In the genomic region with DNA sequence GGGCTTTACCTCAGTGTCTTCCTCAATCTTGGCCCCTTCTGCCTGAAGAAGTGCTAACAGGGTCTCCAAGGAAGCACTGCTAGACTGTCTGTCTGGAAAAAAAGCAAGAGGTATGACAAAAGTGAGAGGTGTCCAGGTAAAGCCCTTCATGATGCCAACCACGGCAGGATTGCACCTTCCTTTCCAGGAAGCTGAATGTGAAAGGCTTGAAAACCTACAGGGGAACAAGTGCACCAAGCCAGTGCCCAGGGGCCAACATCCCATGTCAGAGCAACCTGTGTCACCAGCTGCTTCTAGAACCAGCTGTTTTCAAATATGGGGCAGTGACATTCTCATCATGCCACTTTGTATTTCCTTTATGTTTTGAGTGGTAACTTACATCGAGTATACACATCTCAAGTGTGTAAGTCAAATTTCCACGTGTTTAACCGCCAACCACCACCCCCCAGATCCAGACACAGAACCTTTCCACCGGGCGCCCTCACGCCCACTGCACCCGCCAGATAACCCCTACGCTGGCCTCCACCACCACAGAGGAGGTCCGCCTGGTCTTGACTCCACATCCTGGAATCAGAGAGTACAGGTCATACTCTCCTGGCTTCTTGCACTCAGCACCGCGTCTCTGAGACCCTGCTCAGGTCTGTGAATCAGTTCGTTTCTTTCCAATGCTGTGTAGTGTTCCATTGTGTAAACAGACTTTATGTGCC, we compare ENCODE assay signal across 11 cellular contexts. TPM values are rescaled to one million over a fixed set of nuclear protein-coding genes. Genes with fewer than 3 reads are reported as not detected.
DNase-seq lines count a peak whose midpoint lies in the region; ATAC-seq and TF ChIP-seq lines count a peak whose summit lies in the region.
"Had no signal": no experiment of that assay in that cellular context is flagged by ENCODE, and none has a peak within 500 bp of the region (broad histone marks: within the 10 kb centered on the region; RNA-seq: fewer than 3 reads in every experiment).

No MANE protein-coding gene starts in this region.

- H2AFZ ChIP-seq in mammary epithelial cell (ENCODE audit: low read depth, low read length), result no peak overlapping the region

- WGBS in mammary epithelial cell (ENCODE audit: low coverage, missing lambda C conversion rate), result 92% methylated on average over 13 of the region's 13 CpGs
- 88% methylated on average over 13 of the region's 13 CpGs for WGBS in upper lobe of left lung, 2 donors

- peaks cover 28% of the 10 kb centered on the region for H3K36me3 Mint-ChIP-seq in endothelial cell (ENCODE audit: low read depth, unreplicated experiment)
- H3K36me3 Mint-ChIP-seq in naive thymus-derived CD4-positive, alpha-beta T cell, result peaks cover 3 to 37% (median 18%) of the 10 kb centered on the region in 5 donors

- H3K4me3 Mint-ChIP-seq in endothelial cell (ENCODE audit: unreplicated experiment), result peak overlapping the region; percentile 70
- peak overlapping the region in 1 of 10 donors; percentile 7 for H3K4me3 Mint-ChIP-seq in naive thymus-derived CD4-positive, alpha-beta T cell

- TF ChIP-seq CTCF in breast epithelium (IDR thresholded peaks at IDR 0.05), result no peak
- TF ChIP-seq CTCF in mammary epithelial cell (conservative IDR thresholded peaks at IDR 0.05 in 1 of 2, IDR thresholded peaks at IDR 0.05 in 1 of 2; ENCODE audit: extremely low read depth in 1 of 2, insufficient read depth in 1 of 2, low read depth in 1 of 2, low read length in 2 of 2), result no peak
- TF ChIP-seq CTCF in endothelial cell (IDR thresholded peaks at IDR 0.05; ENCODE audit: unreplicated experiment), result no peak
- TF ChIP-seq CTCF in upper lobe of left lung (IDR thresholded peaks at IDR 0.05), result no peak
- no peak for TF ChIP-seq CTCF in brain microvascular endothelial cell (IDR thresholded peaks at IDR 0.05; ENCODE audit: low read depth, low read length, missing control alignments)

- peaks cover 90% of the 10 kb centered on the region for H3K79me2 ChIP-seq in mammary epithelial cell (ENCODE audit: insufficient read depth, low read length)

- DNase-seq in breast epithelium (ENCODE audit: low spot score in 2 of 2) (peak in 1 of 2 donors; percentile 41), mammary epithelial cell (no peak), endothelial cell (ENCODE audit: low spot score) (no peak), upper lobe of left lung (peak in 1 of 2 donors; percentile 15), brain microvascular endothelial cell (no peak)
- no peak for DNase-seq in naive thymus-derived CD4-positive, alpha-beta T cell
- no peak for DNase-seq in activated CD4-positive, alpha-beta T cell treated with anti-CD3 and anti-CD28 coated beads, Interleukin-2, amount 50 U/mL, for 1 hour
- DNase-seq: DMS79, MV-4-11, T-helper 2 cell had no signal

- H3K27ac ChIP-seq in breast epithelium (peak overlapping the region; percentile 59 to 70), mammary epithelial cell (ENCODE audit: insufficient read depth, low read depth, low read length) (no peak overlapping the region), upper lobe of left lung (peak overlapping the region; percentile 47 to 78 (median 70)), brain microvascular endothelial cell (no peak overlapping the region)
- H3K27ac ChIP-seq in naive thymus-derived CD4-positive, alpha-beta T cell (ENCODE audit: low read depth, low read length), result no peak overlapping the region

- no peak overlapping the region for H3K27ac Mint-ChIP-seq in endothelial cell (ENCODE audit: unreplicated experiment)
- peak overlapping the region in 6 of 9 donors; percentile 14 to 68 (median 20) for H3K27ac Mint-ChIP-seq in naive thymus-derived CD4-positive, alpha-beta T cell

- no peaks in the 10 kb centered on the region for H4K20me1 ChIP-seq in mammary epithelial cell (ENCODE audit: insufficient read depth, low read length)

- dilution Hi-C loops in mammary epithelial cell (cut with HindIII; ENCODE audit: low sequenced_read_pairs), result no loop called here

- H3K27me3 ChIP-seq in breast epithelium (no peaks in the 10 kb centered on the region), mammary epithelial cell (ENCODE audit: insufficient read depth, low read length) (no peaks in the 10 kb centered on the region), upper lobe of left lung (no peaks in the 10 kb centered on the region), brain microvascular endothelial cell (replicated peaks) (no peaks in the 10 kb centered on the region)
- H3K27me3 ChIP-seq in naive thymus-derived CD4-positive, alpha-beta T cell (ENCODE audit: control insufficient read depth in 2 of 2, insufficient read depth in 2 of 2, low read length in 2 of 2), result no peaks in the 10 kb centered on the region

- intact Hi-C loops in breast epithelium (cut with DNase I; ENCODE audit: low total_unique reads) (no loop called here), mammary epithelial cell (cut with micrococcal nuclease) (no loop called here)
- intact Hi-C loops in naive thymus-derived CD4-positive, alpha-beta T cell (cut with micrococcal nuclease), result no loop called here

- H3K4me1 Mint-ChIP-seq in endothelial cell (ENCODE audit: unreplicated experiment), result peaks cover 26% of the 10 kb centered on the region
- peaks cover 26 to 50% (median 46%) of the 10 kb centered on the region in 7 donors for H3K4me1 Mint-ChIP-seq in naive thymus-derived CD4-positive, alpha-beta T cell

- H3K36me3 ChIP-seq in breast epithelium (no peaks in the 10 kb centered on the region), mammary epithelial cell (ENCODE audit: insufficient read depth, low read length) (peaks cover 38% of the 10 kb centered on the region), upper lobe of left lung (peaks cover 12 to 67% (median 56%) of the 10 kb centered on the region in 4 donors), brain microvascular endothelial cell (replicated peaks) (peaks cover 53% of the 10 kb centered on the region)
- H3K36me3 ChIP-seq in naive thymus-derived CD4-positive, alpha-beta T cell (ENCODE audit: control insufficient read depth in 2 of 3, insufficient read depth in 3 of 3, low read length in 3 of 3), result peaks cover 14 to 65% (median 21%) of the 10 kb centered on the region in 3 experiments

- in situ Hi-C loops in mammary epithelial cell (cut with MboI; ENCODE audit: low sequenced_read_pairs in 2 of 2) (no loop called here), brain microvascular endothelial cell (cut with HindIII; ENCODE audit: low pct_ligation_motif_present, low sequenced_read_pairs) (no loop called here)

- H3K4me2 ChIP-seq in mammary epithelial cell (ENCODE audit: insufficient read depth, low read depth, low read length), result no peak overlapping the region

- H3K9ac ChIP-seq in mammary epithelial cell (ENCODE audit: insufficient read depth, low read length), result no peak overlapping the region

- no peak for TF ChIP-seq EP300 in upper lobe of left lung (IDR thresholded peaks at IDR 0.05)

- H3K4me3 ChIP-seq in breast epithelium (no peak overlapping the region), mammary epithelial cell (replicated peaks in 1 of 3; ENCODE audit: insufficient read depth in 1 of 3, low read depth in 2 of 3, low read length in 3 of 3) (no peak overlapping the region), upper lobe of left lung (no peak overlapping the region), brain microvascular endothelial cell (ENCODE audit: low read depth, low read length) (no peak overlapping the region)
- no peak overlapping the region for H3K4me3 ChIP-seq in naive thymus-derived CD4-positive, alpha-beta T cell (ENCODE audit: low read length)

- no peak for TF ChIP-seq POLR2A in breast epithelium (IDR thresholded peaks at IDR 0.05)
- no peak for TF ChIP-seq POLR2A in upper lobe of left lung (IDR thresholded peaks at IDR 0.05)

- H3K4me1 ChIP-seq in breast epithelium (peaks cover 8 to 22% of the 10 kb centered on the region in 2 donors), mammary epithelial cell (ENCODE audit: insufficient read depth, low read length) (peaks cover 39% of the 10 kb centered on the region), upper lobe of left lung (peaks cover 49 to 70% (median 60%) of the 10 kb centered on the region in 4 donors)
- H3K4me1 ChIP-seq in naive thymus-derived CD4-positive, alpha-beta T cell (ENCODE audit: control insufficient read depth in 2 of 2, insufficient read depth in 2 of 2, low read length in 2 of 2), result peaks cover 23 to 28% of the 10 kb centered on the region in 2 donors

- BruUV-seq in mammary epithelial cell (replicated peaks; lab: Mats Ljungman, UMichigan), result no TSS peak

- ATAC-seq in naive thymus-derived CD4-positive, alpha-beta T cell, result no peak
- ATAC-seq in upper lobe of left lung (ENCODE audit: low FRiP score in 2 of 2) (no peak), HG03565 (IDR thresholded peaks at IDR 0.05; ENCODE audit: unreplicated experiment) (no peak)

- no peaks in the 10 kb centered on the region for H3K9me3 Mint-ChIP-seq in endothelial cell (ENCODE audit: unreplicated experiment)
- H3K9me3 Mint-ChIP-seq in naive thymus-derived CD4-positive, alpha-beta T cell, result no peaks in the 10 kb centered on the region

- peaks cover 14% of the 10 kb centered on the region for H3K27me3 Mint-ChIP-seq in endothelial cell (ENCODE audit: unreplicated experiment)
- H3K27me3 Mint-ChIP-seq in naive thymus-derived CD4-positive, alpha-beta T cell, result peaks cover 0 to 7% (median 0%) of the 10 kb centered on the region in 5 donors

- no peaks in the 10 kb centered on the region for H3K9me3 ChIP-seq in breast epithelium
- no peaks in the 10 kb centered on the region for H3K9me3 ChIP-seq in mammary epithelial cell (replicated peaks; ENCODE audit: insufficient read depth, low read length)
- H3K9me3 ChIP-seq in naive thymus-derived CD4-positive, alpha-beta T cell (ENCODE audit: control insufficient read depth in 2 of 3, low read length in 3 of 3), result no peaks in the 10 kb centered on the region
- no peaks in the 10 kb centered on the region for H3K9me3 ChIP-seq in upper lobe of left lung

- POLR2A ChIA-PET in naive thymus-derived CD4-positive, alpha-beta T cell (lab: Charles Lee), result no interaction called here

- CTCF ChIA-PET in mammary epithelial cell (lab: Charles Lee; ENCODE audit: low non-redundant PET), result no interaction called here
- CTCF ChIA-PET in naive thymus-derived CD4-positive, alpha-beta T cell (lab: Charles Lee), result interaction anchor here (1.4 to 1.5 kb wide), 2 partner anchors 13 to 87 kb away, joined by 3 read pairs; no protein-coding TSS in a partner anchor

RNA-seq across cellular contexts. Expression of gene VPS37B, which starts 27.3 kb away (rescaled TPM):
- total RNA-seq in breast epithelium (10 to 100 TPM; 15.4 to 37.8 (median 34.4) TPM), mammary epithelial cell (10 to 100 TPM; 30.8 to 60.7 TPM), endothelial cell (ENCODE audit: unreplicated experiment) (13.8 TPM), upper lobe of left lung (10 to 100 TPM; 41.2 to 93.2 (median 64.0) TPM)
- polyA plus RNA-seq in mammary epithelial cell, result 56.7 TPM
- 35.7 TPM for polyA minus RNA-seq in mammary epithelial cell
- total RNA-seq in naive thymus-derived CD4-positive, alpha-beta T cell, result 100 to 1,000 TPM in 1 of 5 experiments, 10 to 100 TPM in 4; 25.3 to 101 (median 30.1) TPM
- polyA plus RNA-seq in naive thymus-derived CD4-positive, alpha-beta T cell, result 10 to 100 TPM; 16.5 to 16.9 TPM

RNA-seq across cellular contexts. Expression of gene HIP1R, which starts 33.4 kb away (rescaled TPM):
- total RNA-seq in breast epithelium (10 to 100 TPM; 17.8 to 83.3 (median 49.5) TPM), mammary epithelial cell (10 to 100 TPM; 52.1 to 59.7 TPM), endothelial cell (ENCODE audit: unreplicated experiment) (117 TPM), upper lobe of left lung (100 to 1,000 TPM in 1 of 6 donors, 10 to 100 TPM in 5; 34.2 to 137 (median 46.9) TPM)
- 22.5 TPM for polyA plus RNA-seq in mammary epithelial cell
- 105 TPM for polyA minus RNA-seq in mammary epithelial cell
- total RNA-seq in naive thymus-derived CD4-positive, alpha-beta T cell, result 100 to 1,000 TPM in 3 of 5 experiments, 10 to 100 TPM in 2; 25.8 to 162 (median 111) TPM
- polyA plus RNA-seq in naive thymus-derived CD4-positive, alpha-beta T cell, result 10 to 100 TPM in 1 of 2 donors, 1 to 10 TPM in 1; 7.0 to 25.3 TPM

Comparison
In these comparisons a context has a peak if more than half of its experiments do, and no peak if none do; other contexts are left out.
1. H3K27ac ChIP-seq: peak in breast epithelium (2 of 2) and upper lobe of left lung (4 of 4); none in mammary epithelial cell (single experiment), naive thymus-derived CD4-positive, alpha-beta T cell (single experiment) and brain microvascular endothelial cell (single experiment).